Comparison of ENCODE assay signal across 16 cellular contexts in the genomic region with DNA sequence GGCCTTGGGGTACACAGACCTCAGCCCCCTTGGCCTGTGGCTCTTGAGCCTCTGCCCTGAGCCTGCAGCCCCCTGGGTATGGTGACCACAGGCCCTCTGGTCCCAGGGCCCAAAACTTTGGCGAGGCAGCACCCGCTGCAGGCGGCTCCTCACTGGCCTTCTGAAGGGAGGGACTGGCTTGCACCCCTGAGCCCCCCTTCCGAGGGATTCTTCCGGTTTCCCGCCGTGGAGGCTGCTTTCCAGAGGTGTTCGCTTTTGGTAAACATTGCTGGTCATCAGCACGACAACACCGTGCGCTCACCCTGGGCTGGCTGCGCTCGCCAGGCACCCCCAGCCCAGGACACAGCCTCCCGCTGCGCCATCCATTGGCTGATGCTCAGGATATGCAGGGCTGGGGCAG. TPM values are rescaled to one million over a fixed set of nuclear protein-coding genes. Genes with fewer than 3 reads are reported as not detected.
DNase-seq lines count a peak whose midpoint lies in the region; ATAC-seq, FAIRE-seq and TF ChIP-seq lines count a peak whose summit lies in the region.
"Had no signal": no experiment of that assay in that cellular context is flagged by ENCODE, and none has a peak within 500 bp of the region (broad histone marks: within the 10 kb centered on the region; RNA-seq: fewer than 3 reads in every experiment).

No MANE protein-coding gene starts in this region.

- H3K4me1 ChIP-seq in GM23338 (ENCODE audit: insufficient read depth) (no peaks in the 10 kb centered on the region), kidney (ENCODE audit: control insufficient read depth in 1 of 2, insufficient read depth in 1 of 2, low read depth in 1 of 2, low read length in 2 of 2) (peaks cover 6 to 10% of the 10 kb centered on the region in 2 donors)
- H3K4me1 ChIP-seq: Caco-2 had no signal

- DNase-seq in activated naive CD4-positive, alpha-beta T cell treated with anti-CD3 and anti-CD28 coated beads for 36 hours, result no peak
- no peak for DNase-seq in activated naive CD4-positive, alpha-beta T cell treated with anti-CD3 and anti-CD28 coated beads, Interleukin-2, amount 50 U/mL, for 72 hours (ENCODE audit: low spot score in 2 of 2)
- no peak for DNase-seq in GM23338 (ENCODE audit: low spot score)
- no peak for DNase-seq in activated T-helper 1 cell treated with anti-CD3 and anti-CD28 coated beads, Interleukin-12 subunit alpha, Interleukin-12 subunit beta, Interleukin-2, Interleukin-4 antibody, amounts not matched to agents 30 ng/mL and 10 ng/mL and 1 ng/mL, durations not matched to agents 14 hours and 24 hours and 36 hours (ENCODE audit: low spot score)
- peak; percentile 62 for DNase-seq in kidney
- DNase-seq in NCI-H1930 (lab: John Stamatoyannopoulos, UW), result no peak
- no peak for DNase-seq in stimulated activated CD4-positive, alpha-beta T cell treated with anti-CD3 and anti-CD28 coated beads, Interleukin-4, amount 100 ng/mL, for 24 hours
- no peak for DNase-seq in NCI-H1105 treated with DMSO at 0.1 percent for 48 hours (lab: John Stamatoyannopoulos, UW)
- DNase-seq: Caco-2; CD4-positive, CD25-positive, alpha-beta regulatory T cell; MV-4-11; NCI-H1417 treated with DMSO at 0.1 percent for 48 hours; NK-92 treated with Interleukin-12 subunit alpha and Interleukin-12 subunit beta, amount 100 ng/mL, for 24 hours had no signal

- FAIRE-seq in kidney (lab: Jason Lieb, UNC), result no peak
- FAIRE-seq: GM19239, K562 had no signal

- H3K27ac Mint-ChIP-seq in activated naive CD4-positive, alpha-beta T cell treated with anti-CD3 and anti-CD28 coated beads for 36 hours, result peak overlapping the region; percentile 81
- peak overlapping the region in 1 of 2 donors; percentile 90 for H3K27ac Mint-ChIP-seq in activated naive CD4-positive, alpha-beta T cell treated with anti-CD3 and anti-CD28 coated beads, Interleukin-2, amount 50 U/mL, for 72 hours
- H3K27ac Mint-ChIP-seq in GM23338, result no peak overlapping the region
- peak overlapping the region; percentile 87 for H3K27ac Mint-ChIP-seq in activated T-helper 1 cell treated with anti-CD3 and anti-CD28 coated beads, Interleukin-12 subunit alpha, Interleukin-12 subunit beta, Interleukin-2, Interleukin-4 antibody, amounts not matched to agents 30 ng/mL and 10 ng/mL and 1 ng/mL, durations not matched to agents 14 hours and 24 hours and 36 hours

- intact Hi-C loops in activated naive CD4-positive, alpha-beta T cell treated with anti-CD3 and anti-CD28 coated beads for 36 hours (cut with micrococcal nuclease), result no loop called here
- intact Hi-C loops in activated T-helper 1 cell treated with anti-CD3 and anti-CD28 coated beads, Interleukin-12 subunit alpha, Interleukin-12 subunit beta, Interleukin-2, Interleukin-4 antibody, amounts not matched to agents 30 ng/mL and 10 ng/mL and 1 ng/mL, durations not matched to agents 14 hours and 24 hours and 36 hours (cut with micrococcal nuclease), result no loop called here
- intact Hi-C loops in kidney (cut with DNase I), result no loop called here

- H3K4me3 ChIP-seq in GM23338 (no peak overlapping the region), kidney (ENCODE audit: low read length in 2 of 2) (no peak overlapping the region)
- H3K4me3 ChIP-seq: K562 had no signal

- no peaks in the 10 kb centered on the region for H3K36me3 Mint-ChIP-seq in activated naive CD4-positive, alpha-beta T cell treated with anti-CD3 and anti-CD28 coated beads for 36 hours (ENCODE audit: low read depth)
- no peaks in the 10 kb centered on the region for H3K36me3 Mint-ChIP-seq in activated naive CD4-positive, alpha-beta T cell treated with anti-CD3 and anti-CD28 coated beads, Interleukin-2, amount 50 U/mL, for 72 hours
- no peaks in the 10 kb centered on the region for H3K36me3 Mint-ChIP-seq in GM23338 (ENCODE audit: low read depth)
- H3K36me3 Mint-ChIP-seq in activated T-helper 1 cell treated with anti-CD3 and anti-CD28 coated beads, Interleukin-12 subunit alpha, Interleukin-12 subunit beta, Interleukin-2, Interleukin-4 antibody, amounts not matched to agents 30 ng/mL and 10 ng/mL and 1 ng/mL, durations not matched to agents 14 hours and 24 hours and 36 hours (ENCODE audit: low read depth), result peaks cover 7% of the 10 kb centered on the region

- no peaks in the 10 kb centered on the region for H3K79me2 ChIP-seq in GM23338 (replicated peaks; ENCODE audit: insufficient read depth)

- H4K20me1 ChIP-seq in GM23338 (replicated peaks; ENCODE audit: insufficient read depth), result no peaks in the 10 kb centered on the region

- H2AFZ ChIP-seq in GM23338, result no peak overlapping the region

- no peak for ATAC-seq in activated naive CD4-positive, alpha-beta T cell treated with anti-CD3 and anti-CD28 coated beads, Interleukin-2, amount 50 U/mL, for 72 hours
- ATAC-seq in GM23338, result 0 out of 3 replicates have a peak, but pooled peaks have one; percentile 9
- ATAC-seq: K562 had no signal

- H3K9ac ChIP-seq in kidney (ENCODE audit: low read length in 2 of 2), result no peak overlapping the region

- H3K9me3 ChIP-seq in kidney (ENCODE audit: control insufficient read depth in 1 of 2, low read length in 2 of 2), result no peaks in the 10 kb centered on the region
- H3K9me3 ChIP-seq: Caco-2 had no signal

- H3K9me2 ChIP-seq in GM23338 (ENCODE audit: insufficient read depth), result no peaks in the 10 kb centered on the region

- H3K4me1 Mint-ChIP-seq in activated naive CD4-positive, alpha-beta T cell treated with anti-CD3 and anti-CD28 coated beads for 36 hours (ENCODE audit: low read depth), result peaks cover 22% of the 10 kb centered on the region
- H3K4me1 Mint-ChIP-seq in GM23338, result peaks cover 17% of the 10 kb centered on the region; the same call in 2 of the 3 replicates
- peaks cover 21% of the 10 kb centered on the region for H3K4me1 Mint-ChIP-seq in activated T-helper 1 cell treated with anti-CD3 and anti-CD28 coated beads, Interleukin-12 subunit alpha, Interleukin-12 subunit beta, Interleukin-2, Interleukin-4 antibody, amounts not matched to agents 30 ng/mL and 10 ng/mL and 1 ng/mL, durations not matched to agents 14 hours and 24 hours and 36 hours (ENCODE audit: low read depth)

- no peaks in the 10 kb centered on the region for H3K27me3 ChIP-seq in GM23338 (ENCODE audit: insufficient read depth)

- no peaks in the 10 kb centered on the region for H3F3A ChIP-seq in GM23338 (replicated peaks; ENCODE audit: low read depth)

- TF ChIP-seq CTCF in GM23338 (conservative IDR thresholded peaks at IDR 0.05; ENCODE audit: low read depth in 2 of 2) (no peak), kidney (IDR thresholded peaks at IDR 0.05; ENCODE audit: borderline replicate concordance, extremely low read depth, insufficient read depth) (no peak)

- H3K4me3 Mint-ChIP-seq in activated naive CD4-positive, alpha-beta T cell treated with anti-CD3 and anti-CD28 coated beads for 36 hours, result no peak overlapping the region
- H3K4me3 Mint-ChIP-seq in GM23338, result no peak overlapping the region
- no peak overlapping the region for H3K4me3 Mint-ChIP-seq in activated T-helper 1 cell treated with anti-CD3 and anti-CD28 coated beads, Interleukin-12 subunit alpha, Interleukin-12 subunit beta, Interleukin-2, Interleukin-4 antibody, amounts not matched to agents 30 ng/mL and 10 ng/mL and 1 ng/mL, durations not matched to agents 14 hours and 24 hours and 36 hours

- H3K36me3 ChIP-seq in GM23338 (ENCODE audit: insufficient read depth) (no peaks in the 10 kb centered on the region), kidney (ENCODE audit: control insufficient read depth in 1 of 2, insufficient read depth in 2 of 2, low read length in 2 of 2) (peaks cover 3 to 22% of the 10 kb centered on the region in 2 donors)

- CTCF ChIA-PET in activated naive CD4-positive, alpha-beta T cell treated with anti-CD3 and anti-CD28 coated beads for 36 hours (lab: Charles Lee), result no interaction called here

- H3K4me2 ChIP-seq in GM23338, result no peak overlapping the region

- H3K27me3 Mint-ChIP-seq in activated naive CD4-positive, alpha-beta T cell treated with anti-CD3 and anti-CD28 coated beads for 36 hours (ENCODE audit: low read depth), result no peaks in the 10 kb centered on the region
- peaks cover 9% of the 10 kb centered on the region for H3K27me3 Mint-ChIP-seq in GM23338 (ENCODE audit: insufficient read depth, low read depth, poor library complexity)
- no peaks in the 10 kb centered on the region for H3K27me3 Mint-ChIP-seq in activated T-helper 1 cell treated with anti-CD3 and anti-CD28 coated beads, Interleukin-12 subunit alpha, Interleukin-12 subunit beta, Interleukin-2, Interleukin-4 antibody, amounts not matched to agents 30 ng/mL and 10 ng/mL and 1 ng/mL, durations not matched to agents 14 hours and 24 hours and 36 hours (ENCODE audit: insufficient read depth)
- H3K27me3 Mint-ChIP-seq: CD4-positive, CD25-positive, alpha-beta regulatory T cell had no signal

- H3K27ac ChIP-seq in GM23338 (ENCODE audit: low read depth), result no peak overlapping the region
- H3K27ac ChIP-seq in kidney (ENCODE audit: low read depth in 2 of 2, low read length in 2 of 2), result no peak overlapping the region
- H3K27ac ChIP-seq: HL-60 had no signal

- H3K9me3 Mint-ChIP-seq in activated naive CD4-positive, alpha-beta T cell treated with anti-CD3 and anti-CD28 coated beads for 36 hours, result no peaks in the 10 kb centered on the region
- no peaks in the 10 kb centered on the region for H3K9me3 Mint-ChIP-seq in activated naive CD4-positive, alpha-beta T cell treated with anti-CD3 and anti-CD28 coated beads, Interleukin-2, amount 50 U/mL, for 72 hours
- no peaks in the 10 kb centered on the region for H3K9me3 Mint-ChIP-seq in GM23338
- H3K9me3 Mint-ChIP-seq in activated T-helper 1 cell treated with anti-CD3 and anti-CD28 coated beads, Interleukin-12 subunit alpha, Interleukin-12 subunit beta, Interleukin-2, Interleukin-4 antibody, amounts not matched to agents 30 ng/mL and 10 ng/mL and 1 ng/mL, durations not matched to agents 14 hours and 24 hours and 36 hours, result no peaks in the 10 kb centered on the region
- H3K9me3 Mint-ChIP-seq: CD4-positive, CD25-positive, alpha-beta regulatory T cell had no signal

RNA-seq across cellular contexts. Expression of gene GRAMD4, which starts 42.0 kb away (rescaled TPM):
- total RNA-seq in activated naive CD4-positive, alpha-beta T cell treated with anti-CD3 and anti-CD28 coated beads for 36 hours, result 10 to 100 TPM; 34.3 to 35.4 TPM
- total RNA-seq in activated naive CD4-positive, alpha-beta T cell treated with anti-CD3 and anti-CD28 coated beads, Interleukin-2, amount 50 U/mL, for 72 hours, result 10 to 100 TPM; 33.8 to 42.4 TPM
- 19.7 and 81.8 TPM in 2 replicates for total RNA-seq in GM23338 (2014; rRNA removed; shearing (Covaris generic))
- polyA plus RNA-seq in GM23338 (2016; fragmentation: Nextera tagmentation; extraction: Ambion mirVana), result 2.7 and 3.1 TPM in 2 replicates
- 87.1 and 90.6 TPM in 2 replicates for total RNA-seq in activated T-helper 1 cell treated with anti-CD3 and anti-CD28 coated beads, Interleukin-12 subunit alpha, Interleukin-12 subunit beta, Interleukin-2, Interleukin-4 antibody, amounts not matched to agents 30 ng/mL and 10 ng/mL and 1 ng/mL, durations not matched to agents 14 hours and 24 hours and 36 hours
- 58.2 TPM for total RNA-seq in kidney
- polyA plus RNA-seq in kidney (ENCODE audit: insufficient read depth, low read depth, low replicate concordance), result 12.1 TPM
